Comparison of ENCODE assay signal across 9 cellular contexts in genomic region chr2:68689553-68690537, GRCh38. TPM values are rescaled to one million over a fixed set of nuclear protein-coding genes. Genes with fewer than 3 reads are reported as not detected.
DNase-seq lines count a peak whose midpoint lies in the region; ATAC-seq and TF ChIP-seq lines count a peak whose summit lies in the region.
"Had no signal": no experiment of that assay in that cellular context is flagged by ENCODE, and none has a peak within 500 bp of the region (broad histone marks: within the 10 kb centered on the region; RNA-seq: fewer than 3 reads in every experiment).

No MANE protein-coding gene starts in this region.

- peak; percentile 85 for ATAC-seq in activated CD4-positive, alpha-beta T cell treated with anti-CD3 and anti-CD28 coated beads for 36 hours
- peak; percentile 91 for ATAC-seq in HG02943 (IDR thresholded peaks at IDR 0.05; ENCODE audit: low read depth, unreplicated experiment)

- H3K4me3 Mint-ChIP-seq in activated CD4-positive, alpha-beta T cell treated with anti-CD3 and anti-CD28 coated beads for 36 hours = peak overlapping the region; percentile 5

- peaks cover 3% of the 10 kb centered on the region for H3K27me3 Mint-ChIP-seq in activated CD4-positive, alpha-beta T cell treated with anti-CD3 and anti-CD28 coated beads for 36 hours

- no peaks in the 10 kb centered on the region for H3K36me3 ChIP-seq in neutrophil
- H3K36me3 ChIP-seq in colonic mucosa = no peaks in the 10 kb centered on the region
- no peaks in the 10 kb centered on the region for H3K36me3 ChIP-seq in testis (ENCODE audit: low read depth, missing control alignments)

- H3K9me3 Mint-ChIP-seq in activated CD4-positive, alpha-beta T cell treated with anti-CD3 and anti-CD28 coated beads for 36 hours (ENCODE audit: low read depth) = no peaks in the 10 kb centered on the region

- no peak for TF ChIP-seq POLR2A in testis (IDR thresholded peaks at IDR 0.05)

- no peaks in the 10 kb centered on the region for H3K9me3 ChIP-seq in neutrophil
- H3K9me3 ChIP-seq in colonic mucosa = no peaks in the 10 kb centered on the region
- no peaks in the 10 kb centered on the region for H3K9me3 ChIP-seq in testis

- no peak for TF ChIP-seq CTCF in neutrophil (IDR thresholded peaks at IDR 0.05)
- TF ChIP-seq CTCF in colonic mucosa (IDR thresholded peaks at IDR 0.05) = no peak
- TF ChIP-seq CTCF in testis (IDR thresholded peaks at IDR 0.05) = no peak

- H3K9ac ChIP-seq in colonic mucosa (ENCODE audit: low read depth in 2 of 2, low read length in 2 of 2) = no peak overlapping the region

- peak overlapping the region; percentile 91 for H3K27ac ChIP-seq in neutrophil
- no peak overlapping the region for H3K27ac ChIP-seq in colonic mucosa
- H3K27ac ChIP-seq in testis = no peak overlapping the region

- CTCF ChIA-PET in activated CD4-positive, alpha-beta T cell treated with anti-CD3 and anti-CD28 coated beads for 36 hours (lab: Charles Lee) = interaction anchor here (1.1 to 3.0 kb wide), 10 partner anchors 12 to 236 kb away, joined by 3 to 20 read pairs (median 5); no protein-coding TSS in a partner anchor

- intact Hi-C loops in activated CD4-positive, alpha-beta T cell treated with anti-CD3 and anti-CD28 coated beads for 36 hours (cut with DNase I, micrococcal nuclease) = loop anchor here (1.0 to 2.0 kb wide), 2 partner anchors 37 kb away; no protein-coding TSS in a partner anchor
- intact Hi-C loops in colonic mucosa (cut with DNase I) = no loop called here
- intact Hi-C loops in testis (cut with DNase I; ENCODE audit: low total_unique reads) = no loop called here

- H3K27me3 ChIP-seq in neutrophil (no peaks in the 10 kb centered on the region), colonic mucosa (no peaks in the 10 kb centered on the region), testis (no peaks in the 10 kb centered on the region)

- 65 to 68% methylated on average over 7 of the region's 7 CpGs for WGBS in testis, 2 donors

- POLR2A ChIA-PET in activated CD4-positive, alpha-beta T cell treated with anti-CD3 and anti-CD28 coated beads for 36 hours (lab: Charles Lee) = interaction anchor here (1.4 kb wide), 1 partner anchor 36 kb away, joined by 4 read pairs; no protein-coding TSS in a partner anchor

- DNase-seq in activated CD4-positive, alpha-beta T cell treated with anti-CD3 and anti-CD28 coated beads for 36 hours = peak; percentile 22
- DNase-seq in activated CD4-positive, alpha-beta T cell treated with anti-CD3 and anti-CD28 coated beads, Interleukin-2, amount 50 U/mL, for 4 hours = no peak
- DNase-seq in OCI-M1 (lab: John Stamatoyannopoulos, UW) = peak; percentile 74
- DNase-seq in dedifferentiated amniotic fluid mesenchymal stem cell (ENCODE audit: extremely low spot score) = no peak
- DNase-seq in colonic mucosa = no peak
- no peak for DNase-seq in testis

- peaks cover 21% of the 10 kb centered on the region for H3K4me1 Mint-ChIP-seq in activated CD4-positive, alpha-beta T cell treated with anti-CD3 and anti-CD28 coated beads for 36 hours

- peak overlapping the region; percentile 21 for H3K27ac Mint-ChIP-seq in activated CD4-positive, alpha-beta T cell treated with anti-CD3 and anti-CD28 coated beads for 36 hours

- H3K4me3 ChIP-seq in neutrophil (ENCODE audit: low read depth in 1 of 2, low read length in 1 of 2) (peak overlapping the region; percentile 53 to 57), colonic mucosa (no peak overlapping the region), testis (no peak overlapping the region)

- peaks cover 4% of the 10 kb centered on the region for H3K36me3 Mint-ChIP-seq in activated CD4-positive, alpha-beta T cell treated with anti-CD3 and anti-CD28 coated beads for 36 hours (ENCODE audit: low read depth)

- H3K4me1 ChIP-seq in neutrophil (ENCODE audit: control insufficient read depth in 1 of 2, insufficient read depth in 1 of 2, low read depth in 1 of 2, low read length in 1 of 2) = peaks cover 61 to 65% of the 10 kb centered on the region in 2 experiments
- H3K4me1 ChIP-seq in colonic mucosa = no peaks in the 10 kb centered on the region
- H3K4me1 ChIP-seq in testis = no peaks in the 10 kb centered on the region

RNA-seq across cellular contexts. Expression of gene ARHGAP25, which starts 44.8 kb away (rescaled TPM):
- total RNA-seq in activated CD4-positive, alpha-beta T cell treated with anti-CD3 and anti-CD28 coated beads for 36 hours = 10 to 100 TPM; 57.9 to 73.2 TPM
- total RNA-seq in colonic mucosa = 1 to 10 TPM; 3.6 to 3.7 TPM
- total RNA-seq in testis = 1 to 10 TPM; 6.2 to 6.7 TPM
- polyA plus RNA-seq in testis (ENCODE audit: insufficient read depth, low read depth, low replicate concordance) = 8.2 TPM

RNA-seq across cellular contexts. Expression of gene PROKR1, which starts 46.5 kb away (rescaled TPM):
- total RNA-seq in activated CD4-positive, alpha-beta T cell treated with anti-CD3 and anti-CD28 coated beads for 36 hours = not detected
- total RNA-seq in colonic mucosa = under 1 TPM; 0.07 to 0.08 TPM
- under 1 TPM; 0.24 to 0.50 TPM for total RNA-seq in testis
- polyA plus RNA-seq in testis (ENCODE audit: insufficient read depth, low read depth, low replicate concordance) = 0.36 TPM
- total RNA-seq: fibroblast of lung had no signal
- polyA plus RNA-seq: fibroblast of lung had no signal

Comparison
In these comparisons a context has a peak if more than half of its experiments do, and no peak if none do; other contexts are left out.
1. DNase-seq: peak in activated CD4-positive, alpha-beta T cell treated with anti-CD3 and anti-CD28 coated beads for 36 hours (single experiment) and OCI-M1 (single experiment); none in activated CD4-positive, alpha-beta T cell treated with anti-CD3 and anti-CD28 coated beads, Interleukin-2, amount 50 U/mL, for 4 hours (0 of 2), dedifferentiated amniotic fluid mesenchymal stem cell (single experiment), colonic mucosa (single experiment) and testis (single experiment).
2. H3K4me3 ChIP-seq: peak in neutrophil (2 of 2); none in colonic mucosa (single experiment) and testis (0 of 2).
3. RNA of gene ARHGAP25, which starts 44.8 kb away (total RNA-seq): 57.9 to 73.2 TPM in activated CD4-positive, alpha-beta T cell treated with anti-CD3 and anti-CD28 coated beads for 36 hours; 6.2 to 6.7 TPM in testis and 3.6 to 3.7 TPM in colonic mucosa; every median in the first group is over 4 times any median in the second.
4. intact Hi-C loops: an anchor here in activated CD4-positive, alpha-beta T cell treated with anti-CD3 and anti-CD28 coated beads for 36 hours (1.0 to 2.0 kb wide); none called in colonic mucosa and testis.